In the genomic region with DNA sequence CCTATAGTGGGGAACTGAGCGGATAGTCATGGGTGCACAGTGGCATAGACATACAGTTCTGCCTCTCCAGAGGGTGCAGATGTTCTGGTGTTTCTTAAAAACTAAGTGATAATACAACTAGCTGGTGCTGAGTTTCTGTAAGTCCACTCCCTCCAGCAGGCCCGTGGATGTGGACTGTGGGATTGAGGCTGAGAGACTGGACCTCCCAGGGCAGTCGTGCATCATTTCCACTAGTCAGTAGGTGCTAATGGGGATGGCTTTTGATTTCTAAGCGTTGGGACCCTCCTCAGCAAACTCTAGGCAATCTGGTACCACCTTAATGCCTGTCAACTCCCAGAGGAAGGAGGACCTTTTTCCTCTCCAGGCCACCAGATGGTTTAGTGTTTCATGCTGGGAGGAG, we compare ENCODE assay signal across 27 cellular contexts. TPM values are rescaled to one million over a fixed set of nuclear protein-coding genes. Genes with fewer than 3 reads are reported as not detected.
"Had no signal": no experiment of that assay in that cellular context is flagged by ENCODE, and none has a peak within 500 bp of the region (broad histone marks: within the 10 kb centered on the region; RNA-seq: fewer than 3 reads in every experiment).

No MANE protein-coding gene starts in this region.

- H3K36me3 ChIP-seq: Peyer's patch, SJCRH30, WERI-Rb-1 had no signal

- H3K27ac Mint-ChIP-seq: activated CD8-positive, alpha-beta memory T cell treated with anti-CD3 and anti-CD28 coated beads, Interleukin-2, amount 10 ng/mL, durations not matched to agents 7 days and 5 days; activated naive CD4-positive, alpha-beta T cell treated with anti-CD3 and anti-CD28 coated beads, Interleukin-2, amount 50 U/mL, for 24 hours; brain had no signal

- H3K36me3 Mint-ChIP-seq: activated CD8-positive, alpha-beta memory T cell treated with anti-CD3 and anti-CD28 coated beads, Interleukin-2, amount 10 ng/mL, durations not matched to agents 7 days and 5 days; activated naive CD4-positive, alpha-beta T cell treated with anti-CD3 and anti-CD28 coated beads, Interleukin-2, amount 50 U/mL, for 24 hours; brain had no signal

- H3K4me3 ChIP-seq: Peyer's patch, SJCRH30 had no signal

- H3K4me3 Mint-ChIP-seq: activated CD8-positive, alpha-beta memory T cell treated with anti-CD3 and anti-CD28 coated beads, Interleukin-2, amount 10 ng/mL, durations not matched to agents 7 days and 5 days; activated naive CD4-positive, alpha-beta T cell treated with anti-CD3 and anti-CD28 coated beads, Interleukin-2, amount 50 U/mL, for 24 hours; activated T-cell treated with anti-CD3 and anti-CD28 coated beads, Interleukin-2, amount 50 U/mL, for 24 hours; activated T-helper 1 cell treated with anti-CD3 and anti-CD28 coated beads, Interleukin-12 subunit alpha, Interleukin-12 subunit beta, Interleukin-2, Interleukin-4 antibody, amounts not matched to agents 30 ng/mL and 10 ng/mL and 1 ng/mL, durations not matched to agents 14 hours and 24 hours and 36 hours; brain had no signal

- DNase-seq: activated CD4-positive, alpha-beta T cell treated with anti-CD3 and anti-CD28 coated beads for 4 hours; activated CD4-positive, alpha-beta T cell treated with anti-CD3 and anti-CD28 coated beads, Interleukin-2, amount 50 U/mL, for 48 hours; activated CD8-positive, alpha-beta memory T cell treated with anti-CD3 and anti-CD28 coated beads, Interleukin-2, amount 10 ng/mL, durations not matched to agents 7 days and 5 days; activated effector memory CD4-positive, alpha-beta T cell treated with Interleukin-2 at 50 U/mL for 16 hours; activated naive CD4-positive, alpha-beta T cell; activated T-cell treated with anti-CD3 and anti-CD28 coated beads, Interleukin-2, amount 50 U/mL, for 24 hours; amygdala; Kasumi-1; NCI-H1105 treated with DMSO at 0.1 percent for 48 hours; NCI-H1436 treated with DMSO at 0.1 percent for 48 hours; NCI-H187; NCI-H2081; NCI-H510A treated with DMSO at 0.1 percent for 48 hours; NCI-H69; NK-92 treated with Interleukin-12 subunit alpha and Interleukin-12 subunit beta, amount 100 ng/mL, for 24 hours; Peyer's patch; Right ventricle myocardium superior; SJCRH30; SK-N-SH; T-helper 1 cell; WERI-Rb-1 had no signal

- H3K4me1 ChIP-seq: SJCRH30 had no signal

- H3K27ac ChIP-seq: Peyer's patch, RWPE1, SJCRH30, WERI-Rb-1 had no signal

- H3K27me3 Mint-ChIP-seq: activated naive CD4-positive, alpha-beta T cell treated with anti-CD3 and anti-CD28 coated beads, Interleukin-2, amount 50 U/mL, for 24 hours had no signal

- H3K9me3 ChIP-seq: Peyer's patch, SJCRH30, SK-N-SH had no signal

- H3K9me3 Mint-ChIP-seq: activated naive CD4-positive, alpha-beta T cell treated with anti-CD3 and anti-CD28 coated beads, Interleukin-2, amount 50 U/mL, for 24 hours; activated T-cell treated with anti-CD3 and anti-CD28 coated beads, Interleukin-2, amount 50 U/mL, for 24 hours; brain had no signal

- H3K27me3 ChIP-seq: Peyer's patch, SJCRH30 had no signal

- ATAC-seq: activated CD4-positive, CD25-positive, alpha-beta regulatory T cell treated with anti-CD3 and anti-CD28 coated beads, Interleukin-2, amount 50 U/mL, for 24 hours; activated CD8-positive, alpha-beta memory T cell treated with anti-CD3 and anti-CD28 coated beads, Interleukin-2, amount 10 ng/mL, durations not matched to agents 7 days and 5 days had no signal

RNA-seq across cellular contexts. Expression of gene TIMP4, which starts 27.3 kb away (rescaled TPM):
- total RNA-seq: activated CD8-positive, alpha-beta memory T cell treated with anti-CD3 and anti-CD28 coated beads, Interleukin-2, amount 10 ng/mL, durations not matched to agents 7 days and 5 days; activated T-helper 1 cell treated with anti-CD3 and anti-CD28 coated beads, Interleukin-12 subunit alpha, Interleukin-12 subunit beta, Interleukin-2, Interleukin-4 antibody, amounts not matched to agents 30 ng/mL and 10 ng/mL and 1 ng/mL, durations not matched to agents 14 hours and 24 hours and 36 hours; SJCRH30; T-helper 2 cell treated with Interferon-gamma antibody and Interleukin-4, amounts not matched to agents 100 ng/mL and 5 ng/mL, for 36 hours had no signal
- polyA plus RNA-seq: SK-N-SH had no signal
